Comparison of ENCODE assay signal across 13 cellular contexts in the genomic region with DNA sequence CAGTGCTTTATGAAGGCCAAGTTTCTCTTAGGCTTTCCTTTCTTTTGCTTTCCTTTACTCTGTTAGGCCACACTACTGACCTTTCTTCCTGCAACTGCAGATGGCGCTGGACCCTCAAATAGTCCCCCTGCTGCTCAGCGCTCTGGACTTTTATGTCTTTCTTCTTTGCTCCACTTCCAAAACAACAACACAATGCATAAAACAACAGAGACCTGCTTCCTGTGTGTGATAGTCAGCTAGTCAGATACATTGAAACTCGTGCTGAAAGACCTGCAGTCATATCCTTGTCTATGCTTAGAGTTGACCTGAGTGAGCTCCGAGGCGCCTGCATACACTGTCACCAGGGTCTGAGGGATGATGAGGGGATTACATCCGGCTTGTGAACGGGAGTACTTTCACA.
A peak's percentile ranks its signal among the peaks of the same experiment; 100 is the strongest.
DNase-seq lines count a peak whose midpoint lies in the region; ATAC-seq and TF ChIP-seq lines count a peak whose summit lies in the region.
"Had no signal": no experiment of that assay in that cellular context is flagged by ENCODE, and none has a peak within 500 bp of the region (broad histone marks: within the 10 kb centered on the region; RNA-seq: fewer than 3 reads in every experiment).

No MANE protein-coding gene starts in this region.

- H3K4me1 ChIP-seq in DND-41 (ENCODE audit: insufficient read depth, low read length) (peaks cover 48% of the 10 kb centered on the region), mucosa of descending colon (ENCODE audit: low read depth) (no peaks in the 10 kb centered on the region)

- DNase-seq in DND-41 (no peak), HEK293T (ENCODE audit: extremely low spot score) (peak; percentile 28), immature natural killer cell (peak; percentile 9 to 35 (median 34)), mucosa of descending colon (no peak), AML-193 (lab: John Stamatoyannopoulos, UW) (no peak)
- DNase-seq: activated T-cell treated with anti-CD3 and anti-CD28 coated beads, Interleukin-2, amount 50 U/mL, for 4 hours; central memory CD4-positive, alpha-beta T cell; NCI-H2107 had no signal

- H3K4me3 ChIP-seq in DND-41 (ENCODE audit: low read depth in 1 of 2, low read length in 2 of 2): no peak overlapping the region
- H3K4me3 ChIP-seq in mucosa of descending colon: no peak overlapping the region
- H3K4me3 ChIP-seq: esophagus muscularis mucosa had no signal

- H3K36me3 Mint-ChIP-seq in activated T-helper 17 cell treated with anti-CD3 and anti-CD28 coated beads, Interleukin-2, amount 50 U/mL, for 72 hours (ENCODE audit: low read depth): no peaks in the 10 kb centered on the region
- no peaks in the 10 kb centered on the region for H3K36me3 Mint-ChIP-seq in immature natural killer cell

- POLR2A ChIA-PET in HEK293T (lab: Yijun Ruan, JAX): no interaction called here

- no peak overlapping the region for H3K9ac ChIP-seq in DND-41 (ENCODE audit: low read depth, low read length)

- no peaks in the 10 kb centered on the region for H3K79me2 ChIP-seq in DND-41 (ENCODE audit: insufficient read depth, low read length)

- peak overlapping the region; percentile 65 for H3K4me3 Mint-ChIP-seq in activated T-helper 17 cell treated with anti-CD3 and anti-CD28 coated beads, Interleukin-2, amount 50 U/mL, for 72 hours
- H3K4me3 Mint-ChIP-seq in immature natural killer cell: peak overlapping the region in 4 of 5 donors; percentile 7 to 56 (median 33)
- H3K4me3 Mint-ChIP-seq: activated T-cell treated with anti-CD3 and anti-CD28 coated beads, Interleukin-2, amount 50 U/mL, for 4 hours had no signal

- no peak overlapping the region for H3K4me2 ChIP-seq in DND-41 (ENCODE audit: insufficient read depth, low read length)

- no peaks in the 10 kb centered on the region for H3K27me3 Mint-ChIP-seq in activated T-helper 17 cell treated with anti-CD3 and anti-CD28 coated beads, Interleukin-2, amount 50 U/mL, for 72 hours
- peaks cover 0 to 7% (median 4%) of the 10 kb centered on the region in 3 donors for H3K27me3 Mint-ChIP-seq in immature natural killer cell (ENCODE audit: low read depth in 3 of 3)

- CTCF ChIA-PET in HEK293T (lab: Yijun Ruan, JAX): no interaction called here

- no peaks in the 10 kb centered on the region for H4K20me1 ChIP-seq in DND-41 (ENCODE audit: insufficient read depth, low read length)

- H3K36me3 ChIP-seq in DND-41 (ENCODE audit: insufficient read depth, low read length) (no peaks in the 10 kb centered on the region), mucosa of descending colon (ENCODE audit: low read depth) (no peaks in the 10 kb centered on the region)
- H3K36me3 ChIP-seq: esophagus muscularis mucosa had no signal

- ATAC-seq in DND-41 (ENCODE audit: insufficient read depth, low read depth) (peak; percentile 27; the same call in 1 of the 3 replicates), mucosa of descending colon (no peak), HG03521 (IDR thresholded peaks at IDR 0.05; ENCODE audit: unreplicated experiment) (no peak), GM18907 (IDR thresholded peaks at IDR 0.05; ENCODE audit: unreplicated experiment) (no peak)
- ATAC-seq in activated T-helper 17 cell treated with anti-CD3 and anti-CD28 coated beads, Interleukin-2, amount 50 U/mL, for 72 hours (replicated peaks): peak; percentile 39
- ATAC-seq: sciatic nerve had no signal

- peaks cover 24% of the 10 kb centered on the region for H3K4me1 Mint-ChIP-seq in activated T-helper 17 cell treated with anti-CD3 and anti-CD28 coated beads, Interleukin-2, amount 50 U/mL, for 72 hours
- peaks cover 25 to 51% of the 10 kb centered on the region in 2 donors for H3K4me1 Mint-ChIP-seq in immature natural killer cell

- H3K27ac Mint-ChIP-seq in activated T-helper 17 cell treated with anti-CD3 and anti-CD28 coated beads, Interleukin-2, amount 50 U/mL, for 72 hours: no peak overlapping the region
- H3K27ac Mint-ChIP-seq in immature natural killer cell: peak overlapping the region in 4 of 6 donors; percentile 3 to 74 (median 27)

- H3K9me3 ChIP-seq in DND-41 (ENCODE audit: insufficient read depth, low read length, severe bottlenecking) (no peaks in the 10 kb centered on the region), mucosa of descending colon (no peaks in the 10 kb centered on the region)
- H3K9me3 ChIP-seq: esophagus muscularis mucosa had no signal

- H3K9me3 Mint-ChIP-seq in activated T-helper 17 cell treated with anti-CD3 and anti-CD28 coated beads, Interleukin-2, amount 50 U/mL, for 72 hours: no peaks in the 10 kb centered on the region
- no peaks in the 10 kb centered on the region for H3K9me3 Mint-ChIP-seq in immature natural killer cell
- H3K9me3 Mint-ChIP-seq: activated T-cell treated with anti-CD3 and anti-CD28 coated beads, Interleukin-2, amount 50 U/mL, for 4 hours had no signal

- peak overlapping the region; percentile 49; the same call in 1 of the 2 replicates for H2AFZ ChIP-seq in DND-41 (ENCODE audit: low read depth, low read length)

- intact Hi-C loops in mucosa of descending colon (cut with DNase I, micrococcal nuclease): no loop called here

- H3K27ac ChIP-seq in DND-41 (ENCODE audit: low read length): 0 out of 2 replicates have a peak overlapping the region, but pooled peaks have one; percentile 36
- H3K27ac ChIP-seq: esophagus muscularis mucosa had no signal

- H3K27me3 ChIP-seq in DND-41 (ENCODE audit: insufficient read depth, low read length, poor library complexity): no peaks in the 10 kb centered on the region
- H3K27me3 ChIP-seq: esophagus muscularis mucosa had no signal

- peak; percentile 20 for TF ChIP-seq CTCF in DND-41 (IDR thresholded peaks at IDR 0.05; ENCODE audit: borderline replicate concordance, extremely low read depth, low read length, poor library complexity, severe bottlenecking)
- no peak for TF ChIP-seq CTCF in mucosa of descending colon (IDR thresholded peaks at IDR 0.05)

TF ChIP-seq in HEK293T, 16 proteins besides CTCF, POLR2A, EP300 and RAD21:
- TF ChIP-seq LEF1 (IDR thresholded peaks at IDR 0.05; ENCODE audit: borderline replicate concordance) (no peak), BHLHE40 (IDR thresholded peaks at IDR 0.05; ENCODE audit: borderline replicate concordance) (no peak)
TF ChIP-seq in HEK293T: peak in this region for 0.

Comparison
In these comparisons a context has a peak if more than half of its experiments do, and no peak if none do; other contexts are left out.
1. ATAC-seq: peak in DND-41 (single experiment) and activated T-helper 17 cell treated with anti-CD3 and anti-CD28 coated beads, Interleukin-2, amount 50 U/mL, for 72 hours (single experiment); none in mucosa of descending colon (single experiment), HG03521 (single experiment) and GM18907 (single experiment).
2. DNase-seq: peak in HEK293T (single experiment) and immature natural killer cell (3 of 3); none in DND-41 (single experiment), mucosa of descending colon (0 of 3) and AML-193 (0 of 2).